9 cellular contexts compared by ENCODE assay signal in the genomic region with DNA sequence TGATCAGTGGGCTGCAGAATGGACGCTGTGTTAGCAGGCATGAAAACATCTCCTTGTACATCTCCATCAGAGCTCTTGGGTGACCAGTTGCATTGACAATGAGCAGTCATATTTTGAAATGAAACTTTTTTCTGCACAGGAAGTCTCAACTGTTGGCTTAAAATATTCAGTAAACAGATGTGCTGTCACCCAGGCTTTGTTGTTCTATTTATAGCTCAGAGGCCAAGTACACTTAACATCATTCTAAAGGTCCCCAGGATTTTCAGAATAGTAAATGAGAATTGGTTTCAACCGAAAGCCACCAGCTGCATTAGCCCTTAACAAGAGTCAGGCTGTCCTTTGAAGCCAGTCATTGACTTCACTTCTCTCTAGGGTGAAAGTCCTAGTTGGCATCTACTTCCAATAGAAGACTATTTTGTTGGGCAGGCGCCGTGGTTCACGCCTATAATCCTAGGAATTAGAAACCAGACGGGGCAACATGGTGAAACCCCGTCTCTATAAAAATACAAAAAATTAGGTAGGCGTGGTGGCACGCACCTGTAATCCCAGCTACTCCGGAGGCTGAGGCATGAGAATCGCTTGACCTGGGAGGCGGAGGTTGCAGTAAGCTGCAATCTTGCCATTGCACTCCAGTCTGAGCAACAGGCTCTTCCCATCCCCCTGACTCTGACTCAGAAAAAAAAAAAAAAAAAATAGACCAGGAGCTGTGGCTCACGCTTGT. TPM values are rescaled to one million over a fixed set of nuclear protein-coding genes. Genes with fewer than 3 reads are reported as not detected.
DNase-seq lines count a peak whose midpoint lies in the region; ATAC-seq and TF ChIP-seq lines count a peak whose summit lies in the region.
"Had no signal": no experiment of that assay in that cellular context is flagged by ENCODE, and none has a peak within 500 bp of the region (broad histone marks: within the 10 kb centered on the region; RNA-seq: fewer than 3 reads in every experiment).

No MANE protein-coding gene starts in this region.

- peaks cover 0 to 57% of the 10 kb centered on the region in 2 donors for H3K4me1 ChIP-seq in left lung

- TF ChIP-seq CTCF in CD4-positive, alpha-beta T cell (IDR thresholded peaks at IDR 0.05), result no peak
- TF ChIP-seq CTCF in left lung (IDR thresholded peaks at IDR 0.05), result no peak

- H3K27ac Mint-ChIP-seq in CD4-positive, alpha-beta T cell, result peak overlapping the region; percentile 78
- H3K27ac Mint-ChIP-seq in T-helper 2 cell treated with Interferon-gamma antibody and Interleukin-4, amounts not matched to agents 5 μg/mL and 100 μg/mL, for 36 hours, result peak overlapping the region; percentile 93

- intact Hi-C loops in CD4-positive, alpha-beta T cell (cut with DNase I, micrococcal nuclease), result no loop called here
- intact Hi-C loops in left lung (cut with DNase I), result no loop called here

- peaks cover 45% of the 10 kb centered on the region for H3K4me1 Mint-ChIP-seq in CD4-positive, alpha-beta T cell (ENCODE audit: low read depth)
- H3K4me1 Mint-ChIP-seq in T-helper 2 cell treated with Interferon-gamma antibody and Interleukin-4, amounts not matched to agents 5 μg/mL and 100 μg/mL, for 36 hours (ENCODE audit: low read depth), result peaks cover 66% of the 10 kb centered on the region

- peaks cover 5% of the 10 kb centered on the region for H3K36me3 Mint-ChIP-seq in CD4-positive, alpha-beta T cell (ENCODE audit: low read depth)
- peaks cover 11% of the 10 kb centered on the region for H3K36me3 Mint-ChIP-seq in T-helper 2 cell treated with Interferon-gamma antibody and Interleukin-4, amounts not matched to agents 5 μg/mL and 100 μg/mL, for 36 hours (ENCODE audit: low read depth)

- ATAC-seq in CD4-positive, alpha-beta T cell (ENCODE audit: poor library complexity), result no peak
- peak; percentile 40 for ATAC-seq in GM19023 (IDR thresholded peaks at IDR 0.05; ENCODE audit: unreplicated experiment)
- peak; percentile 53 for ATAC-seq in HG03095 (IDR thresholded peaks at IDR 0.05; ENCODE audit: unreplicated experiment)
- ATAC-seq in left lung, result no peak

- POLR2A ChIA-PET in CD4-positive, alpha-beta T cell (lab: Charles Lee), result interaction anchor here (0.6 to 1.1 kb wide), 3 partner anchors 13 to 123 kb away, joined by 3 to 5 read pairs (median 3); a partner anchor contains a TSS

- peak overlapping the region; percentile 27 for H3K27ac ChIP-seq in CD4-positive, alpha-beta T cell (ENCODE audit: low read depth, low read length)
- no peak overlapping the region for H3K27ac ChIP-seq in left lung

- no peaks in the 10 kb centered on the region for H3K36me3 ChIP-seq in left lung

- H3K9me3 Mint-ChIP-seq in CD4-positive, alpha-beta T cell, result no peaks in the 10 kb centered on the region
- H3K9me3 Mint-ChIP-seq in T-helper 2 cell treated with Interferon-gamma antibody and Interleukin-4, amounts not matched to agents 5 μg/mL and 100 μg/mL, for 36 hours, result no peaks in the 10 kb centered on the region

- peaks cover 10% of the 10 kb centered on the region for H3K27me3 Mint-ChIP-seq in CD4-positive, alpha-beta T cell
- no peaks in the 10 kb centered on the region for H3K27me3 Mint-ChIP-seq in T-helper 2 cell treated with Interferon-gamma antibody and Interleukin-4, amounts not matched to agents 5 μg/mL and 100 μg/mL, for 36 hours (ENCODE audit: low read depth)

- H3K9me3 ChIP-seq in CD4-positive, alpha-beta T cell (ENCODE audit: control insufficient read depth, low read length), result no peaks in the 10 kb centered on the region
- H3K9me3 ChIP-seq in left lung, result no peaks in the 10 kb centered on the region

- CTCF ChIA-PET in CD4-positive, alpha-beta T cell (lab: Charles Lee), result interaction anchor here (0.9 to 6.8 kb wide), 5 partner anchors 7 to 143 kb away, joined by 3 to 129 read pairs (median 3); a partner anchor contains a TSS

- no peak for DNase-seq in CD4-positive, alpha-beta T cell
- DNase-seq in T-helper 2 cell treated with Interferon-gamma antibody and Interleukin-4, amounts not matched to agents 5 μg/mL and 100 μg/mL, for 36 hours (ENCODE audit: low spot score), result peak; percentile 59
- DNase-seq in left lung (no peak), GDM1 (lab: John Stamatoyannopoulos, UW) (no peak), HuH-7 (ENCODE audit: low spot score) (no peak), inferior parietal cortex (ENCODE audit: extremely low spot score) (no peak)
- DNase-seq: cerebellar nuclear complex had no signal

- H3K4me3 Mint-ChIP-seq in CD4-positive, alpha-beta T cell, result peak overlapping the region; percentile 16
- peak overlapping the region; percentile 64 for H3K4me3 Mint-ChIP-seq in T-helper 2 cell treated with Interferon-gamma antibody and Interleukin-4, amounts not matched to agents 5 μg/mL and 100 μg/mL, for 36 hours

- peaks cover 6% of the 10 kb centered on the region for H3K27me3 ChIP-seq in CD4-positive, alpha-beta T cell (ENCODE audit: control insufficient read depth, insufficient read depth, low read length)
- peaks cover 6 to 26% of the 10 kb centered on the region in 2 donors for H3K27me3 ChIP-seq in left lung

- H3K4me3 ChIP-seq in left lung, result no peak overlapping the region

RNA-seq across cellular contexts. Expression of a gene that starts 7.9 kb away (rescaled TPM):
- 1 to 10 TPM; 1.5 to 2.1 TPM for total RNA-seq in CD4-positive, alpha-beta T cell
- 10 to 100 TPM; 21.4 to 21.6 TPM for total RNA-seq in left lung

RNA-seq across cellular contexts. Expression of a gene that starts 9.1 kb away (rescaled TPM):
- total RNA-seq in CD4-positive, alpha-beta T cell, result 100 to 1,000 TPM; 162 to 164 TPM
- total RNA-seq in left lung, result 100 to 1,000 TPM; 120 to 148 TPM

RNA-seq across cellular contexts. Expression of a gene that starts 32.0 kb away (rescaled TPM):
- 100 to 1,000 TPM; 229 to 253 TPM for total RNA-seq in CD4-positive, alpha-beta T cell
- total RNA-seq in left lung, result 100 to 1,000 TPM; 133 to 175 TPM

Comparison
In these comparisons a context has a peak if more than half of its experiments do, and no peak if none do; other contexts are left out.
1. ATAC-seq: peak in GM19023 (single experiment) and HG03095 (single experiment); none in CD4-positive, alpha-beta T cell (single experiment) and left lung (single experiment).
2. RNA of a gene that starts 7.9 kb away (total RNA-seq): 21.4 to 21.6 TPM in left lung; 1.5 to 2.1 TPM in CD4-positive, alpha-beta T cell; every median in the first group is over 4 times any median in the second.